9 cellular contexts compared by ENCODE assay signal in the genomic region with DNA sequence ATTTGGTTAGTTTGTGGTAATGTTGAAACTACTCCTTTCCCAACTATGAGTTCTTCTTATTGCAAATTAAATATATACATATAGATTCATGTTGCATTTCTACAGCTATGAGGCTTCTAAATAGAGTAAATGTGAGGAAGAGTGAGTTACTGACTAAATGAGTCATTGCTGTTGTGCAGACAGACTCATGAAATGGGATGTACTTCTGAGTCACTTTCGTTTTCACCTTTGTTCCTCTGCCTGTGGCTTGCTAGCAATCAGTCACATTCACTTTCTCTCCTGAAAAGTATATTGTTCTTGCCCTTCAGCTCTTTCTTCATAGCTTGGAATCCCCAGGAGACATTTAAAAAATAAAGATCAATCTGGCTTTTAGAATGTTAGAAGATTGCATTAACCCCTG.
A peak's percentile ranks its signal among the peaks of the same experiment; 100 is the strongest.
DNase-seq lines count a peak whose midpoint lies in the region; ATAC-seq and TF ChIP-seq lines count a peak whose summit lies in the region.
"Had no signal": no experiment of that assay in that cellular context is flagged by ENCODE, and none has a peak within 500 bp of the region (broad histone marks: within the 10 kb centered on the region; RNA-seq: fewer than 3 reads in every experiment).

No MANE protein-coding gene starts in this region.

- peaks cover 5% of the 10 kb centered on the region for H3K4me1 Mint-ChIP-seq in activated CD4-positive, alpha-beta T cell treated with anti-CD3 and anti-CD28 coated beads, Interleukin-2, amount 10 ng/mL, durations not matched to agents 7 days and 5 days
- H3K4me1 Mint-ChIP-seq: activated B cell treated with CpG ODN at 0.5 μM for 24 hours had no signal

- no peaks in the 10 kb centered on the region for H3K9me3 Mint-ChIP-seq in activated CD4-positive, alpha-beta T cell treated with anti-CD3 and anti-CD28 coated beads, Interleukin-2, amount 10 ng/mL, durations not matched to agents 7 days and 5 days
- H3K9me3 Mint-ChIP-seq: activated B cell treated with CpG ODN at 0.5 μM for 24 hours had no signal

- peak; percentile 19 for DNase-seq in activated CD4-positive, alpha-beta T cell treated with anti-CD3 and anti-CD28 coated beads, Interleukin-2, amount 10 ng/mL, durations not matched to agents 7 days and 5 days
- no peak for DNase-seq in activated CD4-positive, alpha-beta T cell treated with anti-CD3 and anti-CD28 coated beads for 1 hour
- DNase-seq in NCI-H345 (lab: John Stamatoyannopoulos, UW), result peak; percentile 48
- DNase-seq in fibroblast of villous mesenchyme (ENCODE audit: low read depth), result peak; percentile 49
- no peak for DNase-seq in activated effector memory CD4-positive, alpha-beta T cell treated with anti-CD3 and anti-CD28 coated beads, Interleukin-2, amount 50 U/mL, for 16 hours
- no peak for DNase-seq in pons (ENCODE audit: low spot score)
- no peak for DNase-seq in activated CD8-positive, alpha-beta memory T cell treated with anti-CD3 and anti-CD28 coated beads, Interleukin-2, amount 50 U/mL, for 4 hours
- DNase-seq: activated B cell treated with CpG ODN at 0.5 μM for 24 hours had no signal

- POLR2A ChIA-PET in activated CD4-positive, alpha-beta T cell treated with anti-CD3 and anti-CD28 coated beads, Interleukin-2, amount 10 ng/mL, durations not matched to agents 7 days and 5 days (lab: Charles Lee), result no interaction called here

- CTCF ChIA-PET in activated CD4-positive, alpha-beta T cell treated with anti-CD3 and anti-CD28 coated beads, Interleukin-2, amount 10 ng/mL, durations not matched to agents 7 days and 5 days (lab: Charles Lee), result no interaction called here

- peaks cover 6% of the 10 kb centered on the region for H3K27me3 Mint-ChIP-seq in activated CD4-positive, alpha-beta T cell treated with anti-CD3 and anti-CD28 coated beads, Interleukin-2, amount 10 ng/mL, durations not matched to agents 7 days and 5 days
- H3K27me3 Mint-ChIP-seq: activated B cell treated with CpG ODN at 0.5 μM for 24 hours had no signal

- H3K27ac Mint-ChIP-seq in activated CD4-positive, alpha-beta T cell treated with anti-CD3 and anti-CD28 coated beads, Interleukin-2, amount 10 ng/mL, durations not matched to agents 7 days and 5 days, result peak overlapping the region; percentile 4
- H3K27ac Mint-ChIP-seq: activated B cell treated with CpG ODN at 0.5 μM for 24 hours had no signal

- no peak overlapping the region for H3K4me3 Mint-ChIP-seq in activated CD4-positive, alpha-beta T cell treated with anti-CD3 and anti-CD28 coated beads, Interleukin-2, amount 10 ng/mL, durations not matched to agents 7 days and 5 days
- H3K4me3 Mint-ChIP-seq: activated B cell treated with CpG ODN at 0.5 μM for 24 hours had no signal

- no peak overlapping the region for H3K4me3 ChIP-seq in fibroblast of villous mesenchyme (ENCODE audit: low read depth, low read length)

- peak; percentile 100 for ATAC-seq in HG02870 (IDR thresholded peaks at IDR 0.05; ENCODE audit: unreplicated experiment)

- TF ChIP-seq CTCF in fibroblast of villous mesenchyme (IDR thresholded peaks at IDR 0.05; ENCODE audit: insufficient read depth, low read depth, low read length), result no peak

- H3K36me3 Mint-ChIP-seq in activated CD4-positive, alpha-beta T cell treated with anti-CD3 and anti-CD28 coated beads, Interleukin-2, amount 10 ng/mL, durations not matched to agents 7 days and 5 days (ENCODE audit: low read depth), result no peaks in the 10 kb centered on the region

Comparison
In these comparisons a context has a peak if more than half of its experiments do, and no peak if none do; other contexts are left out.
1. DNase-seq: peak in activated CD4-positive, alpha-beta T cell treated with anti-CD3 and anti-CD28 coated beads, Interleukin-2, amount 10 ng/mL, durations not matched to agents 7 days and 5 days (single experiment), NCI-H345 (single experiment) and fibroblast of villous mesenchyme (single experiment); none in activated CD4-positive, alpha-beta T cell treated with anti-CD3 and anti-CD28 coated beads for 1 hour (single experiment), activated effector memory CD4-positive, alpha-beta T cell treated with anti-CD3 and anti-CD28 coated beads, Interleukin-2, amount 50 U/mL, for 16 hours (single experiment), pons (single experiment) and activated CD8-positive, alpha-beta memory T cell treated with anti-CD3 and anti-CD28 coated beads, Interleukin-2, amount 50 U/mL, for 4 hours (single experiment).